In genomic region chr6:40543776-40544175, GRCh38 we compare ENCODE assay signal across 16 cellular contexts. TPM values are rescaled to one million over a fixed set of nuclear protein-coding genes. Genes with fewer than 3 reads are reported as not detected.
"Had no signal": no experiment of that assay in that cellular context is flagged by ENCODE, and none has a peak within 500 bp of the region (broad histone marks: within the 10 kb centered on the region; RNA-seq: fewer than 3 reads in every experiment).

No MANE protein-coding gene starts in this region.

- H3K36me3 ChIP-seq: esophagus squamous epithelium, ovary, stomach, thoracic aorta had no signal

- H3K4me3 Mint-ChIP-seq: activated T-helper 17 cell treated with anti-CD3 and anti-CD28 coated beads, Interleukin-2, amount 50 U/mL, for 72 hours; endodermal cell; neural crest cell had no signal

- H3K4me3 ChIP-seq: dorsolateral prefrontal cortex, esophagus squamous epithelium, ovary, stomach, thoracic aorta had no signal

- DNase-seq: activated CD4-positive, alpha-beta T cell treated with anti-CD3 and anti-CD28 coated beads, Interleukin-2, amount 50 U/mL, for 1 hour; activated naive CD4-positive, alpha-beta T cell treated with Interleukin-2 at 50 U/mL for 16 hours; activated T-cell treated with anti-CD3 and anti-CD28 coated beads for 4 hours; dorsolateral prefrontal cortex; endodermal cell; esophagus squamous epithelium; ovary; stimulated activated CD4-positive, alpha-beta T cell treated with anti-CD3 and anti-CD28 coated beads, Interleukin-12 subunit alpha, Interleukin-12 subunit beta, amount 100 ng/mL, for 4 hours; stimulated activated CD4-positive, alpha-beta T cell treated with anti-CD3 and anti-CD28 coated beads, Interleukin-2, amount 100 ng/mL, for 24 hours; stomach; SW 1271 had no signal

- H3K9me3 ChIP-seq: esophagus squamous epithelium, ovary, stomach, thoracic aorta had no signal

- ATAC-seq: activated T-helper 17 cell treated with anti-CD3 and anti-CD28 coated beads, Interleukin-2, amount 50 U/mL, for 72 hours had no signal

- H3K4me1 ChIP-seq: stomach had no signal

- H3K4me1 Mint-ChIP-seq: activated T-helper 17 cell treated with anti-CD3 and anti-CD28 coated beads, Interleukin-2, amount 50 U/mL, for 72 hours had no signal

- H3K9me3 Mint-ChIP-seq: activated T-helper 17 cell treated with anti-CD3 and anti-CD28 coated beads, Interleukin-2, amount 50 U/mL, for 72 hours; endodermal cell; neural crest cell had no signal

- H3K27me3 ChIP-seq: ovary, stomach had no signal

- H3K27ac Mint-ChIP-seq: activated T-helper 17 cell treated with anti-CD3 and anti-CD28 coated beads, Interleukin-2, amount 50 U/mL, for 72 hours; endodermal cell had no signal

- H3K27ac ChIP-seq: esophagus squamous epithelium, ovary, stomach, thoracic aorta had no signal

RNA-seq across cellular contexts. Expression of gene LRFN2, which starts 43.4 kb away (rescaled TPM):
- total RNA-seq: activated CD8-positive, alpha-beta memory T cell treated with anti-CD3 and anti-CD28 coated beads for 36 hours; fibroblast of villous mesenchyme; neural crest cell; stomach; thoracic aorta had no signal
